ENCODE assay signal across 1 cellular context in genomic region chr14:29926701-29927595, GRCh38.
TF ChIP-seq lines count a peak whose summit lies in the region.

No MANE protein-coding gene starts in this region.

TF ChIP-seq in H1, 55 proteins besides CTCF, POLR2A, EP300 and RAD21 (continued from another document):
- TF ChIP-seq SRF (IDR thresholded peaks at IDR 0.05; ENCODE audit: low read depth, low read length): no peak
- TF ChIP-seq RNF2 (IDR thresholded peaks at IDR 0.05; ENCODE audit: borderline replicate concordance, low read depth, low read length, missing control alignments, poor library complexity, severe bottlenecking): no peak
- TF ChIP-seq NRF1 (IDR thresholded peaks at IDR 0.05; ENCODE audit: low read depth, low read length): no peak
- TF ChIP-seq ZNF274 (IDR thresholded peaks at IDR 0.05; ENCODE audit: borderline replicate concordance, extremely low read depth, low read length): no peak
- TF ChIP-seq JUN (IDR thresholded peaks at IDR 0.05; ENCODE audit: low read depth, low read length): no peak
- no peak for TF ChIP-seq YY1 (IDR thresholded peaks at IDR 0.05; ENCODE audit: low read depth, low read length)
- TF ChIP-seq, protein P1, sequence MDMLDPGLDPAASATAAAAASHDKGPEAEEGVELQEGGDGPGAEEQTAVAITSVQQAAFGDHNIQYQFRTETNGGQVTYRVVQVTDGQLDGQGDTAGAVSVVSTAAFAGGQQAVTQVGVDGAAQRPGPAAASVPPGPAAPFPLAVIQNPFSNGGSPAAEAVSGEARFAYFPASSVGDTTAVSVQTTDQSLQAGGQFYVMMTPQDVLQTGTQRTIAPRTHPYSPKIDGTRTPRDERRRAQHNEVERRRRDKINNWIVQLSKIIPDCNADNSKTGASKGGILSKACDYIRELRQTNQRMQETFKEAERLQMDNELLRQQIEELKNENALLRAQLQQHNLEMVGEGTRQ (IDR thresholded peaks at IDR 0.05; ENCODE audit: low read length): no peak
- peak; percentile 65 for TF ChIP-seq SAP30 (IDR thresholded peaks at IDR 0.05; ENCODE audit: insufficient read depth, insufficient replicate concordance, low read length)
- no peak for TF ChIP-seq E2F6 (IDR thresholded peaks at IDR 0.05)
- TF ChIP-seq NANOG (IDR thresholded peaks at IDR 0.05; ENCODE audit: insufficient read depth, low read depth, low read length, poor library complexity, severe bottlenecking): no peak
- TF ChIP-seq HDAC2 (IDR thresholded peaks at IDR 0.05; ENCODE audit: borderline replicate concordance in 1 of 2, low read depth in 2 of 2, low read length in 2 of 2): no peak
- TF ChIP-seq ASH2L (IDR thresholded peaks at IDR 0.05; ENCODE audit: low read length): peak; percentile 38
- TF ChIP-seq KDM4A (IDR thresholded peaks at IDR 0.05; ENCODE audit: low read depth, low read length, severe bottlenecking): peak; percentile 97
- no peak for TF ChIP-seq KDM5A (IDR thresholded peaks at IDR 0.05; ENCODE audit: low read length)
- TF ChIP-seq MAX (IDR thresholded peaks at IDR 0.05): no peak
- TF ChIP-seq BACH1 (IDR thresholded peaks at IDR 0.05; ENCODE audit: low read length): no peak
- TF ChIP-seq CHD1 (IDR thresholded peaks at IDR 0.05; ENCODE audit: low read depth, low read length): no peak
- no peak for TF ChIP-seq SP2 (IDR thresholded peaks at IDR 0.05; ENCODE audit: low read length)
- TF ChIP-seq, protein P2, sequence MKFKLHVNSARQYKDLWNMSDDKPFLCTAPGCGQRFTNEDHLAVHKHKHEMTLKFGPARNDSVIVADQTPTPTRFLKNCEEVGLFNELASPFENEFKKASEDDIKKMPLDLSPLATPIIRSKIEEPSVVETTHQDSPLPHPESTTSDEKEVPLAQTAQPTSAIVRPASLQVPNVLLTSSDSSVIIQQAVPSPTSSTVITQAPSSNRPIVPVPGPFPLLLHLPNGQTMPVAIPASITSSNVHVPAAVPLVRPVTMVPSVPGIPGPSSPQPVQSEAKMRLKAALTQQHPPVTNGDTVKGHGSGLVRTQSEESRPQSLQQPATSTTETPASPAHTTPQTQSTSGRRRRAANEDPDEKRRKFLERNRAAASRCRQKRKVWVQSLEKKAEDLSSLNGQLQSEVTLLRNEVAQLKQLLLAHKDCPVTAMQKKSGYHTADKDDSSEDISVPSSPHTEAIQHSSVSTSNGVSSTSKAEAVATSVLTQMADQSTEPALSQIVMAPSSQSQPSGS (IDR thresholded peaks at IDR 0.05; ENCODE audit: low read length): no peak
- no peak for TF ChIP-seq KDM1A (IDR thresholded peaks at IDR 0.05; ENCODE audit: borderline replicate concordance, low read length)
- TF ChIP-seq PHF8 (conservative IDR thresholded peaks at IDR 0.05; ENCODE audit: low read depth, low read length): peak; percentile 24; the same call in 1 of the 2 replicates
- TF ChIP-seq CBX5 (IDR thresholded peaks at IDR 0.05; ENCODE audit: low read depth, low read length): no peak
- TF ChIP-seq GABPA (IDR thresholded peaks at IDR 0.05; ENCODE audit: borderline replicate concordance, insufficient read depth, low read length): no peak
- TF ChIP-seq FOSL1 (IDR thresholded peaks at IDR 0.05; ENCODE audit: insufficient read depth, low read depth, low read length): no peak
- no peak for TF ChIP-seq SP4 (IDR thresholded peaks at IDR 0.05; ENCODE audit: low read length)
- no peak for TF ChIP-seq EGR1 (IDR thresholded peaks at IDR 0.05; ENCODE audit: borderline replicate concordance, low read depth, low read length)
- TF ChIP-seq RBBP5 (IDR thresholded peaks at IDR 0.05; ENCODE audit: borderline replicate concordance, low read depth, low read length): no peak
- TF ChIP-seq CBX8 (IDR thresholded peaks at IDR 0.05; ENCODE audit: borderline replicate concordance, low read depth, low read length): no peak
- peak; percentile 72; the same call in 1 of the 2 replicates for TF ChIP-seq TEAD4 (IDR thresholded peaks at IDR 0.05; ENCODE audit: low read depth, low read length)
- no peak for TF ChIP-seq HDAC6 (IDR thresholded peaks at IDR 0.05; ENCODE audit: low read depth, low read length)
- TF ChIP-seq RXRA (IDR thresholded peaks at IDR 0.05; ENCODE audit: insufficient read depth, low read depth, low read length): no peak
- 0 out of 2 replicates have a peak, but pooled peaks have one; percentile 31 for TF ChIP-seq TAF1 (IDR thresholded peaks at IDR 0.05; ENCODE audit: low read depth, low read length)
TF ChIP-seq in H1: peak in this region for 8.
